ENCODE assay signal across 1 cellular context in the genomic region with DNA sequence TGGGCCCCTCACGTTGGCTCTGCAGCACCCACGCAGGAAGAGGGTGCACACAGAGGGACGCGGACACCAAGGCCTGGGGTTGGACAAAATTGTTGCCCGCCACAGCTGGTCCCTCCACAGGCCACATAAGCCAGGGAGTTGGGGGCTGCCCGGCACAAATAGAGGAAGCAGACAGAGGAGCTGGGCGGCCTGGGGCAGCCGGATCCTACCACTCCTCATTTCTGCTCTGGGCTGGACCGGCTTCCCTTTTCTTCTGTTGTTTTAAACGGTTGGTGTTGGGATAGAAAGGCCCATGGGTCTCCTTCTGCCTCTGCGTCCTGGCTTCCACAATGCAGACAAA.
A peak's percentile ranks its signal among the peaks of the same experiment; 100 is the strongest.
TF ChIP-seq lines count a peak whose summit lies in the region.

No MANE protein-coding gene starts in this region.

TF ChIP-seq in K562, 482 proteins besides CTCF, POLR2A, EP300 and RAD21 (continued from another document):
- TF ChIP-seq POLR2G (IDR thresholded peaks at IDR 0.05; ENCODE audit: low read depth, low read length) (peak; percentile 6), ERF (CRISPR knock-in tag; IDR thresholded peaks at IDR 0.05) (0 out of 2 replicates have a peak, but pooled peaks have one; percentile 7)
- TF ChIP-seq, protein P1, sequence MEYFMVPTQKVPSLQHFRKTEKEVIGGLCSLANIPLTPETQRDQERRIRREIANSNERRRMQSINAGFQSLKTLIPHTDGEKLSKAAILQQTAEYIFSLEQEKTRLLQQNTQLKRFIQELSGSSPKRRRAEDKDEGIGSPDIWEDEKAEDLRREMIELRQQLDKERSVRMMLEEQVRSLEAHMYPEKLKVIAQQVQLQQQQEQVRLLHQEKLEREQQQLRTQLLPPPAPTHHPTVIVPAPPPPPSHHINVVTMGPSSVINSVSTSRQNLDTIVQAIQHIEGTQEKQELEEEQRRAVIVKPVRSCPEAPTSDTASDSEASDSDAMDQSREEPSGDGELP (CRISPR knock-in tag; IDR thresholded peaks at IDR 0.05; ENCODE audit: borderline replicate concordance), result peak; percentile 31; the same call in 1 of the 2 replicates
